In genomic region chr2:44799105-44799504, GRCh38 we compare ENCODE assay signal across 26 cellular contexts.
"Had no signal": no experiment of that assay in that cellular context is flagged by ENCODE, and none has a peak within 500 bp of the region (broad histone marks: within the 10 kb centered on the region; RNA-seq: fewer than 3 reads in every experiment).

No MANE protein-coding gene starts in this region.

- H3K36me3 ChIP-seq: stomach, suprapubic skin, thoracic aorta, thyroid gland, tibial artery, tibial nerve, transverse colon, upper lobe of left lung, upper lobe of right lung, uterus, vagina had no signal

- H3K27me3 ChIP-seq: testis had no signal

- H3K27ac ChIP-seq: stomach, suprapubic skin, testis, thoracic aorta, thyroid gland, tibial artery, tibial nerve, transverse colon, upper lobe of left lung, upper lobe of right lung, uterus, vagina had no signal

- ATAC-seq: stimulated activated effector memory CD8-positive, alpha-beta T cell treated with anti-CD3 and anti-CD28 coated beads, Interleukin-12 subunit alpha, Interleukin-12 subunit beta, amount 100 ng/mL, for 72 hours; stimulated activated memory B cell treated with anti-CD40 and anti-IgM and Interleukin-4, amounts not matched to agents 10 μg/mL and 1 μg/mL and 100 μg/mL, for 72 hours; stimulated activated naive B cell treated with anti-CD40 and anti-IgM and Interleukin-4, amounts not matched to agents 10 μg/mL and 1 μg/mL and 100 μg/mL, for 72 hours; stimulated activated naive CD8-positive, alpha-beta T cell treated with anti-CD3 and anti-CD28 coated beads, Interleukin-15, amount 100 ng/mL, for 72 hours; stimulated activated naive CD8-positive, alpha-beta T cell treated with anti-CD3 and anti-CD28 coated beads, Interleukin-15, Interleukin-2, amounts not matched to agents 100 U/mL and 50 U/mL, for 24 hours; upper lobe of right lung had no signal

- H3K9me3 ChIP-seq: stomach, suprapubic skin, testis, thoracic aorta, thyroid gland, tibial artery, tibial nerve, transverse colon, upper lobe of left lung, upper lobe of right lung, uterus, vagina had no signal

- DNase-seq: stimulated activated CD4-positive, alpha-beta T cell treated with anti-CD3 and anti-CD28 coated beads, Interleukin-2, amount 100 ng/mL, for 48 hours; stimulated activated CD4-positive, alpha-beta T cell treated with anti-CD3 and anti-CD28 coated beads, Interleukin-4, amount 100 ng/mL, for 1 hour; stimulated activated CD4-positive, alpha-beta T cell treated with anti-CD3 and anti-CD28 coated beads, Interleukin-4, amount 100 ng/mL, for 24 hours; stimulated activated CD4-positive, alpha-beta T cell treated with anti-CD3 and anti-CD28 coated beads, Interleukin-4, amount 100 ng/mL, for 4 hours; stimulated activated CD8-positive, alpha-beta memory T cell treated with anti-CD3 and anti-CD28 coated beads, Interleukin-4, amount 100 ng/mL, for 48 hours; stimulated activated naive B cell treated with anti-CD40 and anti-IgM and Interleukin-4, amounts not matched to agents 10 μg/mL and 1 μg/mL and 100 μg/mL, for 72 hours; stimulated activated naive CD4-positive, alpha-beta T cell; stimulated activated naive CD4-positive, alpha-beta T cell treated with Interleukin-2 at 50 U/mL for 16 hours; stimulated activated naive CD8-positive, alpha-beta T cell treated with anti-CD3 and anti-CD28 coated beads, Interleukin-15, amount 100 ng/mL, for 72 hours; stimulated activated naive CD8-positive, alpha-beta T cell treated with anti-CD3 and anti-CD28 coated beads, Interleukin-15, Interleukin-2, amounts not matched to agents 100 U/mL and 50 U/mL, for 24 hours; stomach; substantia nigra; testis; thyroid gland; tibial artery; transverse colon; trophoblast cell; upper lobe of left lung; upper lobe of right lung; uterus had no signal

- H3K4me3 ChIP-seq: stomach, suprapubic skin, testis, thoracic aorta, thyroid gland, tibial artery, tibial nerve, transverse colon, upper lobe of left lung, upper lobe of right lung, uterus, vagina had no signal
